Comparison of ENCODE assay signal across 19 cellular contexts in genomic region chr2:68548396-68548795, GRCh38.
"Had no signal": no experiment of that assay in that cellular context is flagged by ENCODE, and none has a peak within 500 bp of the region (broad histone marks: within the 10 kb centered on the region; RNA-seq: fewer than 3 reads in every experiment).

No MANE protein-coding gene starts in this region.

- H3K4me3 ChIP-seq: esophagus squamous epithelium, lung, mucosa of descending colon, spleen, transverse colon had no signal

- H3K27me3 ChIP-seq: esophagus squamous epithelium, neutrophil, spleen, transverse colon had no signal

- H3K27ac ChIP-seq: esophagus squamous epithelium, neutrophil, spleen, transverse colon had no signal

- H3K4me1 ChIP-seq: esophagus squamous epithelium, spleen, transverse colon had no signal

- H3K36me3 ChIP-seq: neutrophil, transverse colon had no signal

- H3K9me3 ChIP-seq: esophagus squamous epithelium, mucosa of descending colon, neutrophil, spleen, transverse colon had no signal

- DNase-seq: activated CD4-positive, alpha-beta T cell treated with anti-CD3 and anti-CD28 coated beads for 48 hours; activated CD8-positive, alpha-beta memory T cell treated with anti-CD3 and anti-CD28 coated beads, Interleukin-2, amount 50 U/mL, for 48 hours; activated CD8-positive, alpha-beta T cell treated with anti-CD3 and anti-CD28 coated beads, Interleukin-2, amount 10 ng/mL, durations not matched to agents 7 days and 5 days; activated naive CD4-positive, alpha-beta T cell; endodermal cell; esophagus squamous epithelium; hypothalamus; left cardiac atrium; mucosa of descending colon; naive thymus-derived CD8-positive, alpha-beta T cell; right cardiac atrium; spleen; stimulated activated CD4-positive, alpha-beta T cell treated with anti-CD3 and anti-CD28 coated beads, Interleukin-2, amount 100 ng/mL, for 24 hours; stimulated activated naive CD4-positive, alpha-beta T cell; substantia nigra; T-helper 17 cell; transverse colon had no signal
